9 cellular contexts compared by ENCODE assay signal in genomic region chr15:82081904-82082810, GRCh38. TPM values are rescaled to one million over a fixed set of nuclear protein-coding genes. Genes with fewer than 3 reads are reported as not detected.
A peak's percentile ranks its signal among the peaks of the same experiment; 100 is the strongest.
DNase-seq lines count a peak whose midpoint lies in the region; ATAC-seq and TF ChIP-seq lines count a peak whose summit lies in the region.
"Had no signal": no experiment of that assay in that cellular context is flagged by ENCODE, and none has a peak within 500 bp of the region (broad histone marks: within the 10 kb centered on the region; RNA-seq: fewer than 3 reads in every experiment).

No MANE protein-coding gene starts in this region.

- H3K4me1 ChIP-seq in BE2C = no peaks in the 10 kb centered on the region

- no peak overlapping the region for H3K4me3 Mint-ChIP-seq in T-helper 17 cell

- no peaks in the 10 kb centered on the region for H3K36me3 ChIP-seq in BE2C

- H3K9me3 ChIP-seq in BE2C (no peaks in the 10 kb centered on the region), T-helper 17 cell (ENCODE audit: control insufficient read depth, low read length, poor library complexity, severe bottlenecking) (no peaks in the 10 kb centered on the region)

- ATAC-seq in HG03025 (IDR thresholded peaks at IDR 0.05; ENCODE audit: low FRiP score, unreplicated experiment) (no peak), T-helper 17 cell (no peak)

- peak; percentile 23 for TF ChIP-seq CTCF in BE2C (IDR thresholded peaks at IDR 0.05; ENCODE audit: low read depth, low read length)

- peaks cover 67% of the 10 kb centered on the region for H3K27me3 Mint-ChIP-seq in T-helper 17 cell

- H3K27me3 ChIP-seq in BE2C = no peaks in the 10 kb centered on the region

- H3K36me3 Mint-ChIP-seq in T-helper 17 cell (ENCODE audit: low read depth) = peaks cover 2% of the 10 kb centered on the region

- no peak overlapping the region for H3K4me3 ChIP-seq in BE2C (ENCODE audit: low read depth, low read length)

- H3K27ac Mint-ChIP-seq in T-helper 17 cell = no peak overlapping the region

- DNase-seq in BE2C (peak; percentile 26), HPDE6-E6E7 (ENCODE audit: extremely low spot score) (peak; percentile 15), UCSD-AML1 (lab: John Stamatoyannopoulos, UW; ENCODE audit: unreplicated experiment) (peak; percentile 43), kidney tubule cell (ENCODE audit: low spot score) (peak; percentile 58), NCI-H510A treated with DMSO at 0.1 percent for 48 hours (lab: John Stamatoyannopoulos, UW) (no peak), middle frontal gyrus (ENCODE audit: extremely low spot score, low spot score) (no peak), T-helper 17 cell (no peak)
- DNase-seq: activated CD4-positive, alpha-beta T cell treated with anti-CD3 and anti-CD28 coated beads, Interleukin-2, amount 50 U/mL, for 48 hours had no signal

- H3K4me1 Mint-ChIP-seq in T-helper 17 cell = peaks cover 2% of the 10 kb centered on the region

RNA-seq across cellular contexts. Expression of gene MEX3B, which starts 36.3 kb away (rescaled TPM):
- 22.0 TPM for polyA plus RNA-seq in BE2C (2012; ENCODE audit: insufficient read depth, insufficient read length, low read depth)
- 1 to 10 TPM in 1 of 2 donors, under 1 TPM in 1; 0.87 to 1.4 TPM for total RNA-seq in T-helper 17 cell

Comparison
In these comparisons a context has a peak if more than half of its experiments do, and no peak if none do; other contexts are left out.
1. DNase-seq: peak in BE2C (single experiment), HPDE6-E6E7 (single experiment), UCSD-AML1 (single experiment) and kidney tubule cell (single experiment); none in NCI-H510A treated with DMSO at 0.1 percent for 48 hours (single experiment), middle frontal gyrus (single experiment) and T-helper 17 cell (0 of 3).